Comparison of ENCODE assay signal across 1 cellular context in the genomic region with DNA sequence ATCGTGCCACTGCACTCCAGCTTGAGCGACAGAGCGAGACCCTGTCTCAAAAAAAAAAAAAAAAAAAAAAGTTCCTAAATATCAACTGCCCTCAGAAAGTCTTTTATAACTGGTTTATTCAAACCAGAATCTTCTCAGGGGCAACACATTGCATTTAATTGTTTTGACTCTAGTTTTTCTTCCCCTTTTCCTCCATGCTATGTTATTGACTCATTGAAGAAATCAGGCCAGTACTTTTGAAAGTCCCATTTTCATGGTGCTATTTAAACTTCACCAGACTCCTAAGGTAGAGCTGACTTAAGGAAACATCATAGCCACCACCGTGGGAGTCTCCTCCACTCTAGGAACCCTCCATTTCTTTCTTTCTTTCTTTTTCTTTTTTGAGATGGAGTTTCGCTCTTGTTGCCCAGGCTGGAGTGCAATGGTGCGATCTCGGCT.
TF ChIP-seq lines count a peak whose summit lies in the region.

No MANE protein-coding gene starts in this region.

TF ChIP-seq in GM12878, 131 proteins besides CTCF, POLR2A, EP300 and RAD21 (continued from another document):
- TF ChIP-seq, protein P1, sequence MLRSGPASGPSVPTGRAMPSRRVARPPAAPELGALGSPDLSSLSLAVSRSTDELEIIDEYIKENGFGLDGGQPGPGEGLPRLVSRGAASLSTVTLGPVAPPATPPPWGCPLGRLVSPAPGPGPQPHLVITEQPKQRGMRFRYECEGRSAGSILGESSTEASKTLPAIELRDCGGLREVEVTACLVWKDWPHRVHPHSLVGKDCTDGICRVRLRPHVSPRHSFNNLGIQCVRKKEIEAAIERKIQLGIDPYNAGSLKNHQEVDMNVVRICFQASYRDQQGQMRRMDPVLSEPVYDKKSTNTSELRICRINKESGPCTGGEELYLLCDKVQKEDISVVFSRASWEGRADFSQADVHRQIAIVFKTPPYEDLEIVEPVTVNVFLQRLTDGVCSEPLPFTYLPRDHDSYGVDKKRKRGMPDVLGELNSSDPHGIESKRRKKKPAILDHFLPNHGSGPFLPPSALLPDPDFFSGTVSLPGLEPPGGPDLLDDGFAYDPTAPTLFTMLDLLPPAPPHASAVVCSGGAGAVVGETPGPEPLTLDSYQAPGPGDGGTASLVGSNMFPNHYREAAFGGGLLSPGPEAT (IDR thresholded peaks at IDR 0.05; ENCODE audit: low read depth): peak; percentile 86
- TF ChIP-seq, protein P2, sequence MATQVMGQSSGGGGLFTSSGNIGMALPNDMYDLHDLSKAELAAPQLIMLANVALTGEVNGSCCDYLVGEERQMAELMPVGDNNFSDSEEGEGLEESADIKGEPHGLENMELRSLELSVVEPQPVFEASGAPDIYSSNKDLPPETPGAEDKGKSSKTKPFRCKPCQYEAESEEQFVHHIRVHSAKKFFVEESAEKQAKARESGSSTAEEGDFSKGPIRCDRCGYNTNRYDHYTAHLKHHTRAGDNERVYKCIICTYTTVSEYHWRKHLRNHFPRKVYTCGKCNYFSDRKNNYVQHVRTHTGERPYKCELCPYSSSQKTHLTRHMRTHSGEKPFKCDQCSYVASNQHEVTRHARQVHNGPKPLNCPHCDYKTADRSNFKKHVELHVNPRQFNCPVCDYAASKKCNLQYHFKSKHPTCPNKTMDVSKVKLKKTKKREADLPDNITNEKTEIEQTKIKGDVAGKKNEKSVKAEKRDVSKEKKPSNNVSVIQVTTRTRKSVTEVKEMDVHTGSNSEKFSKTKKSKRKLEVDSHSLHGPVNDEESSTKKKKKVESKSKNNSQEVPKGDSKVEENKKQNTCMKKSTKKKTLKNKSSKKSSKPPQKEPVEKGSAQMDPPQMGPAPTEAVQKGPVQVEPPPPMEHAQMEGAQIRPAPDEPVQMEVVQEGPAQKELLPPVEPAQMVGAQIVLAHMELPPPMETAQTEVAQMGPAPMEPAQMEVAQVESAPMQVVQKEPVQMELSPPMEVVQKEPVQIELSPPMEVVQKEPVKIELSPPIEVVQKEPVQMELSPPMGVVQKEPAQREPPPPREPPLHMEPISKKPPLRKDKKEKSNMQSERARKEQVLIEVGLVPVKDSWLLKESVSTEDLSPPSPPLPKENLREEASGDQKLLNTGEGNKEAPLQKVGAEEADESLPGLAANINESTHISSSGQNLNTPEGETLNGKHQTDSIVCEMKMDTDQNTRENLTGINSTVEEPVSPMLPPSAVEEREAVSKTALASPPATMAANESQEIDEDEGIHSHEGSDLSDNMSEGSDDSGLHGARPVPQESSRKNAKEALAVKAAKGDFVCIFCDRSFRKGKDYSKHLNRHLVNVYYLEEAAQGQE (IDR thresholded peaks at IDR 0.05; ENCODE audit: low read depth, low read length): no peak
- TF ChIP-seq, protein P3, sequence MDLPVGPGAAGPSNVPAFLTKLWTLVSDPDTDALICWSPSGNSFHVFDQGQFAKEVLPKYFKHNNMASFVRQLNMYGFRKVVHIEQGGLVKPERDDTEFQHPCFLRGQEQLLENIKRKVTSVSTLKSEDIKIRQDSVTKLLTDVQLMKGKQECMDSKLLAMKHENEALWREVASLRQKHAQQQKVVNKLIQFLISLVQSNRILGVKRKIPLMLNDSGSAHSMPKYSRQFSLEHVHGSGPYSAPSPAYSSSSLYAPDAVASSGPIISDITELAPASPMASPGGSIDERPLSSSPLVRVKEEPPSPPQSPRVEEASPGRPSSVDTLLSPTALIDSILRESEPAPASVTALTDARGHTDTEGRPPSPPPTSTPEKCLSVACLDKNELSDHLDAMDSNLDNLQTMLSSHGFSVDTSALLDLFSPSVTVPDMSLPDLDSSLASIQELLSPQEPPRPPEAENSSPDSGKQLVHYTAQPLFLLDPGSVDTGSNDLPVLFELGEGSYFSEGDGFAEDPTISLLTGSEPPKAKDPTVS (IDR thresholded peaks at IDR 0.05; ENCODE audit: low read depth, low read length): no peak
- TF ChIP-seq ASH2L (IDR thresholded peaks at IDR 0.05; ENCODE audit: borderline replicate concordance, low read depth) (no peak), GATAD2B (conservative IDR thresholded peaks at IDR 0.05; ENCODE audit: low read depth) (0 out of 2 replicates have a peak, but pooled peaks have one; percentile 25), NR2F1 (conservative IDR thresholded peaks at IDR 0.05) (no peak), CEBPB (IDR thresholded peaks at IDR 0.05; ENCODE audit: borderline replicate concordance in 1 of 2, low read depth in 2 of 2, low read length in 2 of 2) (no peak), STAT3 (IDR thresholded peaks at IDR 0.05; ENCODE audit: low read depth, low read length) (no peak), SPI1 (IDR thresholded peaks at IDR 0.05; ENCODE audit: borderline replicate concordance, insufficient read depth, low read depth, low read length) (no peak), JUNB (IDR thresholded peaks at IDR 0.05) (peak; percentile 19; the same call in 1 of the 2 replicates), ATF7 (IDR thresholded peaks at IDR 0.05; ENCODE audit: low read depth) (peak; percentile 63; the same call in 1 of the 2 replicates), NBN (IDR thresholded peaks at IDR 0.05) (peak; percentile 64), FOXK2 (IDR thresholded peaks at IDR 0.05) (no peak), IRF4 (IDR thresholded peaks at IDR 0.05; ENCODE audit: low read depth, low read length) (peak; percentile 43; the same call in 1 of the 2 replicates), CHD1 (IDR thresholded peaks at IDR 0.05; ENCODE audit: low read depth, low read length) (no peak), SIN3A (IDR thresholded peaks at IDR 0.05; ENCODE audit: low read depth, low read length) (no peak), SIX5 (IDR thresholded peaks at IDR 0.05; ENCODE audit: low read depth, low read length, severe bottlenecking) (no peak), IKZF2 (IDR thresholded peaks at IDR 0.05) (peak; percentile 85 to 87), WRNIP1 (IDR thresholded peaks at IDR 0.05; ENCODE audit: borderline replicate concordance, low read depth, low read length) (no peak), RBBP5 (conservative IDR thresholded peaks at IDR 0.05) (no peak)
- TF ChIP-seq, protein P4, sequence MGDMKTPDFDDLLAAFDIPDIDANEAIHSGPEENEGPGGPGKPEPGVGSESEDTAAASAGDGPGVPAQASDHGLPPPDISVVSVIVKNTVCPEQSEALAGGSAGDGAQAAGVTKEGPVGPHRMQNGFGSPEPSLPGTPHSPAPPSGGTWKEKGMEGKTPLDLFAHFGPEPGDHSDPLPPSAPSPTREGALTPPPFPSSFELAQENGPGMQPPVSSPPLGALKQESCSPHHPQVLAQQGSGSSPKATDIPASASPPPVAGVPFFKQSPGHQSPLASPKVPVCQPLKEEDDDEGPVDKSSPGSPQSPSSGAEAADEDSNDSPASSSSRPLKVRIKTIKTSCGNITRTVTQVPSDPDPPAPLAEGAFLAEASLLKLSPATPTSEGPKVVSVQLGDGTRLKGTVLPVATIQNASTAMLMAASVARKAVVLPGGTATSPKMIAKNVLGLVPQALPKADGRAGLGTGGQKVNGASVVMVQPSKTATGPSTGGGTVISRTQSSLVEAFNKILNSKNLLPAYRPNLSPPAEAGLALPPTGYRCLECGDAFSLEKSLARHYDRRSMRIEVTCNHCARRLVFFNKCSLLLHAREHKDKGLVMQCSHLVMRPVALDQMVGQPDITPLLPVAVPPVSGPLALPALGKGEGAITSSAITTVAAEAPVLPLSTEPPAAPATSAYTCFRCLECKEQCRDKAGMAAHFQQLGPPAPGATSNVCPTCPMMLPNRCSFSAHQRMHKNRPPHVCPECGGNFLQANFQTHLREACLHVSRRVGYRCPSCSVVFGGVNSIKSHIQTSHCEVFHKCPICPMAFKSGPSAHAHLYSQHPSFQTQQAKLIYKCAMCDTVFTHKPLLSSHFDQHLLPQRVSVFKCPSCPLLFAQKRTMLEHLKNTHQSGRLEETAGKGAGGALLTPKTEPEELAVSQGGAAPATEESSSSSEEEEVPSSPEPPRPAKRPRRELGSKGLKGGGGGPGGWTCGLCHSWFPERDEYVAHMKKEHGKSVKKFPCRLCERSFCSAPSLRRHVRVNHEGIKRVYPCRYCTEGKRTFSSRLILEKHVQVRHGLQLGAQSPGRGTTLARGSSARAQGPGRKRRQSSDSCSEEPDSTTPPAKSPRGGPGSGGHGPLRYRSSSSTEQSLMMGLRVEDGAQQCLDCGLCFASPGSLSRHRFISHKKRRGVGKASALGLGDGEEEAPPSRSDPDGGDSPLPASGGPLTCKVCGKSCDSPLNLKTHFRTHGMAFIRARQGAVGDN (IDR thresholded peaks at IDR 0.05): peak; percentile 42; the same call in 1 of the 2 replicates
- TF ChIP-seq, protein P5, sequence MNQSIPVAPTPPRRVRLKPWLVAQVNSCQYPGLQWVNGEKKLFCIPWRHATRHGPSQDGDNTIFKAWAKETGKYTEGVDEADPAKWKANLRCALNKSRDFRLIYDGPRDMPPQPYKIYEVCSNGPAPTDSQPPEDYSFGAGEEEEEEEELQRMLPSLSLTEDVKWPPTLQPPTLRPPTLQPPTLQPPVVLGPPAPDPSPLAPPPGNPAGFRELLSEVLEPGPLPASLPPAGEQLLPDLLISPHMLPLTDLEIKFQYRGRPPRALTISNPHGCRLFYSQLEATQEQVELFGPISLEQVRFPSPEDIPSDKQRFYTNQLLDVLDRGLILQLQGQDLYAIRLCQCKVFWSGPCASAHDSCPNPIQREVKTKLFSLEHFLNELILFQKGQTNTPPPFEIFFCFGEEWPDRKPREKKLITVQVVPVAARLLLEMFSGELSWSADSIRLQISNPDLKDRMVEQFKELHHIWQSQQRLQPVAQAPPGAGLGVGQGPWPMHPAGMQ (IDR thresholded peaks at IDR 0.05; ENCODE audit: borderline replicate concordance): no peak
TF ChIP-seq in GM12878: peak in this region for 21.
